In the genomic region with DNA sequence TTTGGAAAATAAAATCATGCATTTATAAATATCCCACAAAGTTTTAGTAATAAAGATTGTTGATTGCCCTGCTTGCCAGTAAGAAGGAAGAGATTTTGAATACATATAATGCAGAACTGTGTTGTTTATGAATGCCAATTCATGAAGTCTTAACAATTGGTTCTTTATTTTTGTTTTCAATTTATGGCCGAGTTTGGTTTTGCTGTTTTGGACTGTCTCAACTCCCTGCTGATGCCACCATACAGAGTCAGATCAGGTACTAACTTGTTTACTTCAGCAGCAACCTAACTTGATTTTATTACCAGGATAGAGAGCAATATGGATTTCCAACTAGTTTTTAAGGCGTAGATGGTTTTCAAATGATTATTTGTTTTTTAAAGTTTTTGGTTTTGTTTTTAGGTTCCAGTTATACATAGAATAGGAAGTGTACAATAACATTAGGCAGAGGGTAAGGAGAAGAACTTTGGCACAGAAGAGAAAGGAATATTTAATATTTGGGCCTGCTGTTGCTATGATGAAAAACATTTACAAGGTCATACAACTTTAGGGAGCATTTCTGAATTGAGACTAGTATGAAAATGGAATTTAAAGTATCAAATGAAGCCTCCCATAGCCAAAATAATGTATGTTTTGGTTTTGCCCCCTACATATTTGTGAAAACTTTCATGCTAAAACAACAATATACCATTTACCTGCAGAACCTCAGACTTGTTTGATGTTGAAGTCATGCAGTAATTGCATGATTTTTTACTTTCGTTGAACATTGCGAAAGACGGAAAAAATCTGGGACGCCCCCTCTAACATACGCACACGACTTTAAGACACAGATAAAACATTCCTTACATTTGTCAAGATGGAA, we compare ENCODE assay signal across 8 cellular contexts.
DNase-seq lines count a peak whose midpoint lies in the region; ATAC-seq and TF ChIP-seq lines count a peak whose summit lies in the region.

No MANE protein-coding gene starts in this region.

- H3K9me3 ChIP-seq in HEK293 (ENCODE audit: control insufficient read depth, insufficient read depth, low read depth, low read length): no peaks in the 10 kb centered on the region

- CTCF ChIA-PET in HEK293 (lab: Yijun Ruan, JAX): no interaction called here

- H2AFZ ChIP-seq in ACC112 (ENCODE audit: low read length, unreplicated experiment): peak overlapping the region; percentile 99

- ATAC-seq in HG03354 (IDR thresholded peaks at IDR 0.05; ENCODE audit: poor library complexity, severe bottlenecking, unreplicated experiment): no peak

- TF ChIP-seq CTCF in HEK293 (tag by site-specific recombination; IDR thresholded peaks at IDR 0.05): no peak

- H3K36me3 ChIP-seq in ACC112 (ENCODE audit: insufficient read depth, low read length) (peaks cover 7% of the 10 kb centered on the region; the same call in 1 of the 2 replicates), HEK293 (ENCODE audit: control insufficient read depth in 2 of 2, insufficient read depth in 1 of 2, low read length in 2 of 2) (peaks cover 8 to 9% of the 10 kb centered on the region in 2 experiments; a peak in 2 of 3 replicates)

- H3K4me1 ChIP-seq in ACC112 (ENCODE audit: control insufficient read depth, insufficient read depth, low read length, unreplicated experiment) (peaks cover 24% of the 10 kb centered on the region), HEK293 (ENCODE audit: control insufficient read depth, insufficient read depth, low read length) (peaks cover 3% of the 10 kb centered on the region; the same call in 1 of the 2 replicates)

- H3K4me3 ChIP-seq in ACC112 (ENCODE audit: low read depth, low read length) (peak overlapping the region; percentile 94), HEK293 (ENCODE audit: low read depth, low read length) (peak overlapping the region; percentile 92)

- POLR2A ChIA-PET in HEK293 (lab: Yijun Ruan, JAX): interaction anchor here (0.5 to 1.8 kb wide), 13 partner anchors 11 to 247 kb away, joined by 3 to 11 read pairs (median 4); partner anchors contain the start of genes BAZ1A, PPP2R3C, PRORP and PSMA6

- peak overlapping the region; percentile 95 for H3K27ac ChIP-seq in ACC112 (ENCODE audit: low read depth, low read length)
- peak overlapping the region; percentile 71 for H3K27ac ChIP-seq in HEK293 (ENCODE audit: extremely low read depth, low read depth, low read length)

- H3K27me3 ChIP-seq in ACC112 (ENCODE audit: insufficient read depth, low read length): no peaks in the 10 kb centered on the region

- peaks cover 30% of the 10 kb centered on the region for H3K79me2 ChIP-seq in ACC112 (ENCODE audit: control insufficient read depth, insufficient read depth, low read length, unreplicated experiment)

- peak; percentile 86 for DNase-seq in amniotic epithelial cell (ENCODE audit: low read depth)
- DNase-seq in inferior parietal cortex (ENCODE audit: extremely low spot score): peak; percentile 44
- DNase-seq in stromal cell of bone marrow (ENCODE audit: low read depth): peak; percentile 4
- DNase-seq in stimulated activated naive CD4-positive, alpha-beta T cell treated with Interleukin-2 at 50 U/mL for 16 hours (lab: John Stamatoyannopoulos, UW): no peak
- DNase-seq in GM19238 (ENCODE audit: insufficient read length, low spot score): no peak

TF ChIP-seq in HEK293, 187 proteins besides CTCF, POLR2A, EP300 and RAD21:
- TF ChIP-seq, protein P1, sequence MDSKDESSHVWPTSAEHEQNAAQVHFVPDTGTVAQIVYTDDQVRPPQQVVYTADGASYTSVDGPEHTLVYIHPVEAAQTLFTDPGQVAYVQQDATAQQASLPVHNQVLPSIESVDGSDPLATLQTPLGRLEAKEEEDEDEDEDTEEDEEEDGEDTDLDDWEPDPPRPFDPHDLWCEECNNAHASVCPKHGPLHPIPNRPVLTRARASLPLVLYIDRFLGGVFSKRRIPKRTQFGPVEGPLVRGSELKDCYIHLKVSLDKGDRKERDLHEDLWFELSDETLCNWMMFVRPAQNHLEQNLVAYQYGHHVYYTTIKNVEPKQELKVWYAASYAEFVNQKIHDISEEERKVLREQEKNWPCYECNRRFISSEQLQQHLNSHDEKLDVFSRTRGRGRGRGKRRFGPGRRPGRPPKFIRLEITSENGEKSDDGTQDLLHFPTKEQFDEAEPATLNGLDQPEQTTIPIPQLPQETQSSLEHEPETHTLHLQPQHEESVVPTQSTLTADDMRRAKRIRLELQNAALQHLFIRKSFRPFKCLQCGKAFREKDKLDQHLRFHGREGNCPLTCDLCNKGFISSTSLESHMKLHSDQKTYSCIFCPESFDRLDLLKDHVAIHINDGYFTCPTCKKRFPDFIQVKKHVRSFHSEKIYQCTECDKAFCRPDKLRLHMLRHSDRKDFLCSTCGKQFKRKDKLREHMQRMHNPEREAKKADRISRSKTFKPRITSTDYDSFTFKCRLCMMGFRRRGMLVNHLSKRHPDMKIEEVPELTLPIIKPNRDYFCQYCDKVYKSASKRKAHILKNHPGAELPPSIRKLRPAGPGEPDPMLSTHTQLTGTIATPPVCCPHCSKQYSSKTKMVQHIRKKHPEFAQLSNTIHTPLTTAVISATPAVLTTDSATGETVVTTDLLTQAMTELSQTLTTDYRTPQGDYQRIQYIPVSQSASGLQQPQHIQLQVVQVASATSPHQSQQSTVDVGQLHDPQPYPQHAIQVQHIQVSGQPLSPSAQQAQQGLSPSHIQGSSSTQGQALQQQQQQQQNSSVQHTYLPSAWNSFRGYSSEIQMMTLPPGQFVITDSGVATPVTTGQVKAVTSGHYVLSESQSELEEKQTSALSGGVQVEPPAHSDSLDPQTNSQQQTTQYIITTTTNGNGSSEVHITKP (tag by site-specific recombination; IDR thresholded peaks at IDR 0.05): peak; percentile 34; the same call in 1 of the 2 replicates
- TF ChIP-seq ZNF423 (tag by site-specific recombination; IDR thresholded peaks at IDR 0.05): no peak
- TF ChIP-seq OSR2 (tag by site-specific recombination; IDR thresholded peaks at IDR 0.05): no peak
- no peak for TF ChIP-seq ZNF610 (tag by site-specific recombination; IDR thresholded peaks at IDR 0.05; ENCODE audit: borderline replicate concordance)

Comparison
In these comparisons a context has a peak if more than half of its experiments do, and no peak if none do; other contexts are left out.
1. DNase-seq: peak in amniotic epithelial cell (single experiment), inferior parietal cortex (single experiment) and stromal cell of bone marrow (single experiment); none in stimulated activated naive CD4-positive, alpha-beta T cell treated with Interleukin-2 at 50 U/mL for 16 hours (single experiment) and GM19238 (single experiment).